In genomic region chr1:209670441-209671082, GRCh38 we compare ENCODE assay signal across 23 cellular contexts. TPM values are rescaled to one million over a fixed set of nuclear protein-coding genes. Genes with fewer than 3 reads are reported as not detected.
DNase-seq lines count a peak whose midpoint lies in the region; ATAC-seq and TF ChIP-seq lines count a peak whose summit lies in the region.
"Had no signal": no experiment of that assay in that cellular context is flagged by ENCODE, and none has a peak within 500 bp of the region (broad histone marks: within the 10 kb centered on the region; RNA-seq: fewer than 3 reads in every experiment).

No MANE protein-coding gene starts in this region.

- TF ChIP-seq CTCF in right atrium auricular region (IDR thresholded peaks at IDR 0.05) (no peak), natural killer cell (IDR thresholded peaks at IDR 0.05) (no peak)

- no peak for ATAC-seq in activated naive CD8-positive, alpha-beta T cell treated with anti-CD3 and anti-CD28 coated beads, Interleukin-2, amount 10 ng/mL, durations not matched to agents 7 days and 5 days (ENCODE audit: low read depth)
- ATAC-seq in T-helper 17 cell: no peak
- ATAC-seq in natural killer cell: no peak
- no peak for ATAC-seq in esophagus mucosa

- H3K27me3 ChIP-seq in right atrium auricular region: no peaks in the 10 kb centered on the region
- H3K27me3 ChIP-seq in skeletal muscle tissue (ENCODE audit: control insufficient read depth in 3 of 3, insufficient read depth in 3 of 3, low read length in 3 of 3): no peaks in the 10 kb centered on the region
- H3K27me3 ChIP-seq: adrenal gland had no signal

- POLR2A ChIA-PET in activated naive CD8-positive, alpha-beta T cell treated with anti-CD3 and anti-CD28 coated beads, Interleukin-2, amount 10 ng/mL, durations not matched to agents 7 days and 5 days (lab: Charles Lee): interaction anchor here (1.0 kb wide), 1 partner anchor 35 kb away, joined by 3 read pairs; no protein-coding TSS in a partner anchor

- peak overlapping the region; percentile 25 for H3K4me3 Mint-ChIP-seq in activated naive CD8-positive, alpha-beta T cell treated with anti-CD3 and anti-CD28 coated beads, Interleukin-2, amount 10 ng/mL, durations not matched to agents 7 days and 5 days
- H3K4me3 Mint-ChIP-seq in activated naive CD8-positive, alpha-beta T cell treated with anti-CD3 and anti-CD28 coated beads for 36 hours: no peak overlapping the region
- no peak overlapping the region for H3K4me3 Mint-ChIP-seq in T-helper 17 cell
- H3K4me3 Mint-ChIP-seq in natural killer cell: no peak overlapping the region
- H3K4me3 Mint-ChIP-seq: activated CD4-positive, alpha-beta T cell treated with anti-CD3 and anti-CD28 coated beads, Interleukin-2, amount 10 ng/mL, durations not matched to agents 7 days and 5 days had no signal

- no peaks in the 10 kb centered on the region for H3K9me3 Mint-ChIP-seq in activated naive CD8-positive, alpha-beta T cell treated with anti-CD3 and anti-CD28 coated beads, Interleukin-2, amount 10 ng/mL, durations not matched to agents 7 days and 5 days
- H3K9me3 Mint-ChIP-seq in activated naive CD8-positive, alpha-beta T cell treated with anti-CD3 and anti-CD28 coated beads for 36 hours: no peaks in the 10 kb centered on the region
- H3K9me3 Mint-ChIP-seq in natural killer cell: peaks cover 0 to 3% of the 10 kb centered on the region in 2 donors

- H3K36me3 ChIP-seq in right atrium auricular region (no peaks in the 10 kb centered on the region), skeletal muscle tissue (ENCODE audit: control insufficient read depth in 3 of 3, insufficient read depth in 3 of 3, low read length in 3 of 3) (peaks cover 0 to under 1% (median 0%) of the 10 kb centered on the region in 3 donors)
- H3K36me3 ChIP-seq: adrenal gland, heart left ventricle had no signal

- H3K36me3 Mint-ChIP-seq in activated naive CD8-positive, alpha-beta T cell treated with anti-CD3 and anti-CD28 coated beads, Interleukin-2, amount 10 ng/mL, durations not matched to agents 7 days and 5 days: peaks cover 2% of the 10 kb centered on the region
- peaks cover 5% of the 10 kb centered on the region for H3K36me3 Mint-ChIP-seq in activated naive CD8-positive, alpha-beta T cell treated with anti-CD3 and anti-CD28 coated beads for 36 hours
- peaks cover 2% of the 10 kb centered on the region for H3K36me3 Mint-ChIP-seq in T-helper 17 cell (ENCODE audit: low read depth)
- no peaks in the 10 kb centered on the region for H3K36me3 Mint-ChIP-seq in natural killer cell

- H3K4me1 ChIP-seq in right atrium auricular region (peaks cover 0 to 24% of the 10 kb centered on the region in 2 donors), skeletal muscle tissue (ENCODE audit: control insufficient read depth in 3 of 3, insufficient read depth in 3 of 3, low read length in 3 of 3) (peaks cover 34 to 57% (median 41%) of the 10 kb centered on the region in 3 donors)

- peaks cover 6% of the 10 kb centered on the region for H3K27me3 Mint-ChIP-seq in activated naive CD8-positive, alpha-beta T cell treated with anti-CD3 and anti-CD28 coated beads, Interleukin-2, amount 10 ng/mL, durations not matched to agents 7 days and 5 days
- H3K27me3 Mint-ChIP-seq in activated naive CD8-positive, alpha-beta T cell treated with anti-CD3 and anti-CD28 coated beads for 36 hours: peaks cover 23% of the 10 kb centered on the region
- H3K27me3 Mint-ChIP-seq in T-helper 17 cell: peaks cover 5% of the 10 kb centered on the region
- H3K27me3 Mint-ChIP-seq in natural killer cell (ENCODE audit: low read depth in 2 of 2): peaks cover 23 to 34% of the 10 kb centered on the region in 2 donors

- H3K9ac ChIP-seq in skeletal muscle tissue (ENCODE audit: low read depth in 1 of 3, low read length in 3 of 3): peak overlapping the region in 2 of 3 donors; percentile 55 to 63
- H3K9ac ChIP-seq: KMS-11 had no signal

- DNase-seq in activated naive CD8-positive, alpha-beta T cell treated with anti-CD3 and anti-CD28 coated beads, Interleukin-2, amount 10 ng/mL, durations not matched to agents 7 days and 5 days: no peak
- no peak for DNase-seq in activated naive CD8-positive, alpha-beta T cell treated with anti-CD3 and anti-CD28 coated beads for 36 hours
- DNase-seq in T-helper 17 cell: no peak
- no peak for DNase-seq in right atrium auricular region (ENCODE audit: low spot score)
- no peak for DNase-seq in islet precursor cell
- no peak for DNase-seq in natural killer cell
- DNase-seq: ACHN; activated CD4-positive, alpha-beta T cell treated with anti-CD3 and anti-CD28 coated beads, Interleukin-2, amount 10 ng/mL, durations not matched to agents 7 days and 5 days; activated CD8-positive, alpha-beta memory T cell treated with anti-CD3 and anti-CD28 coated beads, Interleukin-2, amount 50 U/mL, for 4 hours; activated effector memory CD4-positive, alpha-beta T cell treated with Interleukin-2 at 50 U/mL for 16 hours; C1 segment of cervical spinal cord; heart left ventricle; NCI-H1092 treated with DMSO at 0.1 percent for 48 hours; NCI-H1930; NCI-H226; NCI-H774; SIG-M5; substantia nigra had no signal

- H3K4me3 ChIP-seq in right atrium auricular region (no peak overlapping the region), skeletal muscle tissue (ENCODE audit: low read length in 3 of 3) (peak overlapping the region in 2 of 3 donors; percentile 24 to 32)
- H3K4me3 ChIP-seq: adrenal gland, heart left ventricle had no signal

- peaks cover 35% of the 10 kb centered on the region for H3K4me1 Mint-ChIP-seq in activated naive CD8-positive, alpha-beta T cell treated with anti-CD3 and anti-CD28 coated beads, Interleukin-2, amount 10 ng/mL, durations not matched to agents 7 days and 5 days
- peaks cover 31% of the 10 kb centered on the region for H3K4me1 Mint-ChIP-seq in activated naive CD8-positive, alpha-beta T cell treated with anti-CD3 and anti-CD28 coated beads for 36 hours
- H3K4me1 Mint-ChIP-seq in T-helper 17 cell: peaks cover 39% of the 10 kb centered on the region
- H3K4me1 Mint-ChIP-seq in natural killer cell: peaks cover 16 to 23% of the 10 kb centered on the region in 2 donors

- intact Hi-C loops in natural killer cell (cut with micrococcal nuclease): no loop called here

- no peaks in the 10 kb centered on the region for H3K9me3 ChIP-seq in T-helper 17 cell (ENCODE audit: control insufficient read depth, low read length, poor library complexity, severe bottlenecking)
- H3K9me3 ChIP-seq in right atrium auricular region: no peaks in the 10 kb centered on the region
- H3K9me3 ChIP-seq in skeletal muscle tissue (ENCODE audit: control insufficient read depth in 3 of 3, low read length in 3 of 3): no peaks in the 10 kb centered on the region
- H3K9me3 ChIP-seq: adrenal gland had no signal

- H3K27ac ChIP-seq in right atrium auricular region (peak overlapping the region; percentile 27 to 29), skeletal muscle tissue (ENCODE audit: low read depth, low read length) (peak overlapping the region; percentile 90)
- H3K27ac ChIP-seq: adrenal gland, KMS-11 had no signal

- no peak overlapping the region for H3K27ac Mint-ChIP-seq in activated naive CD8-positive, alpha-beta T cell treated with anti-CD3 and anti-CD28 coated beads, Interleukin-2, amount 10 ng/mL, durations not matched to agents 7 days and 5 days
- H3K27ac Mint-ChIP-seq in activated naive CD8-positive, alpha-beta T cell treated with anti-CD3 and anti-CD28 coated beads for 36 hours: no peak overlapping the region
- H3K27ac Mint-ChIP-seq in T-helper 17 cell (peak overlapping the region; percentile 91), natural killer cell (no peak overlapping the region)
- H3K27ac Mint-ChIP-seq: activated CD4-positive, alpha-beta T cell treated with anti-CD3 and anti-CD28 coated beads, Interleukin-2, amount 10 ng/mL, durations not matched to agents 7 days and 5 days had no signal

RNA-seq across cellular contexts. Expression of gene G0S2, which starts 4.7 kb away (rescaled TPM):
- total RNA-seq in activated naive CD8-positive, alpha-beta T cell treated with anti-CD3 and anti-CD28 coated beads, Interleukin-2, amount 10 ng/mL, durations not matched to agents 7 days and 5 days: under 1 TPM; 0.37 to 0.47 TPM
- total RNA-seq in activated naive CD8-positive, alpha-beta T cell treated with anti-CD3 and anti-CD28 coated beads for 36 hours: 10 to 100 TPM; 11.4 to 13.1 TPM
- total RNA-seq in T-helper 17 cell (10 to 100 TPM in 1 of 2 donors, 1 to 10 TPM in 1; 6.6 to 13.5 TPM), right atrium auricular region (100 to 1,000 TPM; 212 to 299 TPM), skeletal muscle tissue (78.8 TPM), natural killer cell (100 to 1,000 TPM in 1 of 3 donors, 10 to 100 TPM in 2; 15.3 to 132 (median 22.0) TPM), esophagus mucosa (2.3 TPM)

RNA-seq across cellular contexts. Expression of gene LAMB3, which starts 18.3 kb away (rescaled TPM):
- total RNA-seq in activated naive CD8-positive, alpha-beta T cell treated with anti-CD3 and anti-CD28 coated beads, Interleukin-2, amount 10 ng/mL, durations not matched to agents 7 days and 5 days: under 1 TPM; 0.83 to 0.96 TPM
- total RNA-seq in activated naive CD8-positive, alpha-beta T cell treated with anti-CD3 and anti-CD28 coated beads for 36 hours: under 1 TPM; 0.88 to 0.89 TPM
- total RNA-seq in T-helper 17 cell (1 to 10 TPM in 1 of 2 donors, under 1 TPM in 1; 0.37 to 1.1 TPM), right atrium auricular region (10 to 100 TPM in 1 of 2 donors, 1 to 10 TPM in 1; 4.7 to 11.1 TPM), skeletal muscle tissue (0.52 TPM), natural killer cell (1 to 10 TPM; 1.2 to 2.3 (median 1.4) TPM), esophagus mucosa (76.7 TPM)

RNA-seq across cellular contexts. Expression of gene HSD11B1, which starts 34.1 kb away (rescaled TPM):
- not detected for total RNA-seq in activated naive CD8-positive, alpha-beta T cell treated with anti-CD3 and anti-CD28 coated beads, Interleukin-2, amount 10 ng/mL, durations not matched to agents 7 days and 5 days
- total RNA-seq in activated naive CD8-positive, alpha-beta T cell treated with anti-CD3 and anti-CD28 coated beads for 36 hours: under 1 TPM in 1 of 2 experiments, not detected in 1; 0.36 TPM
- 1 to 10 TPM; 1.2 to 4.0 TPM for total RNA-seq in T-helper 17 cell
- total RNA-seq in right atrium auricular region: 10 to 100 TPM in 1 of 2 donors, 1 to 10 TPM in 1; 3.7 to 17.2 TPM
- not detected for total RNA-seq in skeletal muscle tissue
- total RNA-seq in natural killer cell: not detected
- total RNA-seq in esophagus mucosa: 0.36 TPM
- total RNA-seq: Daoy had no signal

Comparison
In these comparisons a context has a peak if more than half of its experiments do, and no peak if none do; other contexts are left out.
1. H3K4me3 ChIP-seq: peak in skeletal muscle tissue (2 of 3); none in right atrium auricular region (0 of 2).